Comparison of ENCODE assay signal across 8 cellular contexts in the genomic region with DNA sequence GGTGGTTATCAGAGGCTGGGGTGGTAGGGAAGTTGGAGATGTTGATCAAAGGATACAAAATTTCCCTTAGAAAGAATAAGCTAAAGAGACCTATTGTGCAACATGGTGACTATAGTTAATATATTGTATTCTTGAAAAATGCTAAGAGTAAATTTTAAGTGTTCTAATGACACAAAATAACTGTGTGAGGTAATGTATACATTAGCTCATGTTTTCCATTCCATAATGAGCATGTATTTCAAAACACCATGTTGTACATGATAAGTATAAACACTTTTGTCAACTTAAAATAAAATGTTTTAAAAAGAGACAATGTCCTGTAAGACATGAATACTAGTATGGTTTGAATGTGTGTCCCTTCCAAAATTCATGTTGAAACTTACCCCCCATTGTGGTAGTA.
"Had no signal": no experiment of that assay in that cellular context is flagged by ENCODE, and none has a peak within 500 bp of the region (broad histone marks: within the 10 kb centered on the region; RNA-seq: fewer than 3 reads in every experiment).

No MANE protein-coding gene starts in this region.

- ATAC-seq: GM12878 had no signal

- DNase-seq: GDM1, GF-D8 had no signal

- H3K4me3 ChIP-seq: GM12878 had no signal

- FAIRE-seq: G401.6, GM12878, GM12891, GM12892, GM18507, GM19239 had no signal
